ENCODE assay signal across 8 cellular contexts in genomic region chr2:16664809-16665745, GRCh38. TPM values are rescaled to one million over a fixed set of nuclear protein-coding genes. Genes with fewer than 3 reads are reported as not detected.
DNase-seq lines count a peak whose midpoint lies in the region; ATAC-seq and TF ChIP-seq lines count a peak whose summit lies in the region.

No MANE protein-coding gene starts in this region.

- no peaks in the 10 kb centered on the region for H3K9me3 ChIP-seq in gastrocnemius medialis

- TF ChIP-seq CTCF in foreskin keratinocyte (conservative IDR thresholded peaks at IDR 0.05) (no peak), gastrocnemius medialis (IDR thresholded peaks at IDR 0.05 in 4 of 5, conservative IDR thresholded peaks at IDR 0.05 in 1 of 5) (no peak)

- peak; percentile 70 for DNase-seq in Right ventricle myocardium inferior (ENCODE audit: missing footprints)
- DNase-seq in cardiac septum (ENCODE audit: low spot score), result no peak
- no peak for DNase-seq in foreskin keratinocyte
- DNase-seq in gastrocnemius medialis, result peak in 1 of 2 donors; percentile 70
- no peak for DNase-seq in HEK293T (ENCODE audit: extremely low spot score)
- no peak for DNase-seq in AG20443 (ENCODE audit: low spot score)

- CTCF ChIA-PET in HEK293T (lab: Yijun Ruan, JAX), result no interaction called here

- no peak for TF ChIP-seq POLR2A in gastrocnemius medialis (IDR thresholded peaks at IDR 0.05)

- H3K27me3 ChIP-seq in foreskin keratinocyte (peaks cover 59% of the 10 kb centered on the region), gastrocnemius medialis (no peaks in the 10 kb centered on the region)

- H3K36me3 ChIP-seq in gastrocnemius medialis, result no peaks in the 10 kb centered on the region

- intact Hi-C loops in Right ventricle myocardium inferior (cut with DNase I) (loop anchor here (2.0 to 5.0 kb wide), 2 partner anchors 50 to 92 kb away; no protein-coding TSS in a partner anchor), cardiac septum (cut with DNase I) (no loop called here), gastrocnemius medialis (cut with DNase I; ENCODE audit: low total_unique reads) (loop anchor here (2.0 to 5.0 kb wide), 2 partner anchors 38 to 62 kb away; no protein-coding TSS in a partner anchor)

- ATAC-seq in Right ventricle myocardium inferior (peak; percentile 12), SK-N-SH treated with all-trans-retinoic acid at 6 μM for 48 hours (peak; percentile 15; the same call in 1 of the 3 replicates), foreskin keratinocyte (peak; percentile 56), gastrocnemius medialis (peak; percentile 50 to 57), HG03097 (IDR thresholded peaks at IDR 0.05; ENCODE audit: low FRiP score, unreplicated experiment) (no peak)

- POLR2A ChIA-PET in HEK293T (lab: Yijun Ruan, JAX), result no interaction called here

- H3K4me1 ChIP-seq in foreskin keratinocyte (peaks cover 5% of the 10 kb centered on the region), gastrocnemius medialis (peaks cover 29 to 32% of the 10 kb centered on the region in 2 donors)

- in situ Hi-C loops in gastrocnemius medialis (cut with MboI; ENCODE audit: low sequenced_read_pairs in 4 of 4), result no loop called here

- H3K4me3 ChIP-seq in gastrocnemius medialis, result peak overlapping the region; percentile 62 to 79 (median 73)

- H3K27ac ChIP-seq in foreskin keratinocyte (no peak overlapping the region), gastrocnemius medialis (peak overlapping the region; percentile 70 to 79 (median 73))

TF ChIP-seq in SK-N-SH treated with all-trans-retinoic acid at 6 μM for 48 hours, 23 proteins besides CTCF, POLR2A, EP300 and RAD21:
- no peak for TF ChIP-seq ESRRG (CRISPR knock-in tag; IDR thresholded peaks at IDR 0.05)

TF ChIP-seq in HEK293T, 16 proteins besides CTCF, POLR2A, EP300 and RAD21:
- TF ChIP-seq NFRKB (IDR thresholded peaks at IDR 0.05) (no peak), L3MBTL2 (conservative IDR thresholded peaks at IDR 0.05) (no peak), ZNF384 (IDR thresholded peaks at IDR 0.05) (no peak), LEF1 (IDR thresholded peaks at IDR 0.05; ENCODE audit: borderline replicate concordance) (no peak)

RNA-seq across cellular contexts. Expression of gene CYRIA, which starts 0.6 kb away (rescaled TPM):
- total RNA-seq in Right ventricle myocardium inferior, result 5.1 TPM
- 3.7 TPM for total RNA-seq in cardiac septum
- total RNA-seq in foreskin keratinocyte, result 0.10 and 0.14 TPM in 2 replicates
- 0.04 and 0.22 TPM in 2 replicates for polyA plus RNA-seq in foreskin keratinocyte
- 1 to 10 TPM; 3.3 to 8.0 (median 4.5) TPM for total RNA-seq in gastrocnemius medialis
